In genomic region chr12:39603065-39603464, GRCh38 we compare ENCODE assay signal across 1 cellular context.
TF ChIP-seq lines count a peak whose summit lies in the region.

No MANE protein-coding gene starts in this region.

TF ChIP-seq in HCT116, 20 proteins besides CTCF, POLR2A, EP300 and RAD21 (continued from another document):
- no peak for TF ChIP-seq ZBTB33 (IDR thresholded peaks at IDR 0.05; ENCODE audit: extremely low read depth, insufficient replicate concordance, low read length)
- no peak for TF ChIP-seq SP1 (IDR thresholded peaks at IDR 0.05; ENCODE audit: low read depth)
- no peak for TF ChIP-seq YY1 (IDR thresholded peaks at IDR 0.05; ENCODE audit: extremely low read depth, insufficient replicate concordance, low read depth, low read length)
- TF ChIP-seq EGR1 (IDR thresholded peaks at IDR 0.05; ENCODE audit: low read depth): no peak
- TF ChIP-seq ELF1 (IDR thresholded peaks at IDR 0.05; ENCODE audit: borderline replicate concordance, low read depth): no peak
- TF ChIP-seq ATF3 (IDR thresholded peaks at IDR 0.05): no peak
- TF ChIP-seq CBX3 (IDR thresholded peaks at IDR 0.05; ENCODE audit: low read depth): no peak
- TF ChIP-seq ZFX (IDR thresholded peaks at IDR 0.05): no peak
- TF ChIP-seq POLR2AphosphoS5 (IDR thresholded peaks at IDR 0.05; ENCODE audit: low read depth, low read length): no peak
- TF ChIP-seq SRF (IDR thresholded peaks at IDR 0.05; ENCODE audit: low read depth): no peak
- no peak for TF ChIP-seq MAX (IDR thresholded peaks at IDR 0.05)
